In the genomic region with DNA sequence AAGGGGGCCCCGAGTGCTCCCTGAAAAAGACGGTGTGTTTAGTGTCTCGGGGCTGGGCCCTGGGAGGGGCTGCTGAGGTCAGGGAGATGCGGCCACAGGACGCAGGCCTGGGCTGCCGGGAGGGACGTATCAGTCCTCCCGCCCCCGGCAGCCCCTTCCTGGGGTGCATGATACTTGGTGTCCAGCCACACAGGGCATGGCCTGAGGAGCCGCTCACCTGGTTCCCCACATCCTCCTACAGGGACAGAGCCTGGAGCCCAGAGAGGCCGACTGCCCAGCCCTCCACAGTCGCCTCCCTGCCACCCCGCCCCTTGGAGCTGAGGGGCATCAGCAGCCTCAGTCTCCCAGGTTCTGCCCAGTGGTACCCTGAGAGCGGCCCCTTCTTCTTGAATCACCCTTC, we compare ENCODE assay signal across 20 cellular contexts. TPM values are rescaled to one million over a fixed set of nuclear protein-coding genes. Genes with fewer than 3 reads are reported as not detected.
A peak's percentile ranks its signal among the peaks of the same experiment; 100 is the strongest.
DNase-seq lines count a peak whose midpoint lies in the region; ATAC-seq, FAIRE-seq and TF ChIP-seq lines count a peak whose summit lies in the region.
"Had no signal": no experiment of that assay in that cellular context is flagged by ENCODE, and none has a peak within 500 bp of the region (broad histone marks: within the 10 kb centered on the region; RNA-seq: fewer than 3 reads in every experiment).

No MANE protein-coding gene starts in this region.

- H3K4me1 ChIP-seq in HepG2 (ENCODE audit: insufficient read depth, low read length) (peaks cover 25% of the 10 kb centered on the region), right lobe of liver (no peaks in the 10 kb centered on the region), SK-N-SH (ENCODE audit: control insufficient read depth in 1 of 2, insufficient read depth in 2 of 2, low read depth in 1 of 2, low read length in 1 of 2) (no peaks in the 10 kb centered on the region), aorta (ENCODE audit: control insufficient read depth in 1 of 2, insufficient read depth in 2 of 2, low read length in 2 of 2) (no peaks in the 10 kb centered on the region)
- H3K4me1 ChIP-seq: HAP-1 had no signal

- H3K4me3 Mint-ChIP-seq in naive thymus-derived CD8-positive, alpha-beta T cell = no peak overlapping the region
- H3K4me3 Mint-ChIP-seq: CD4-positive, alpha-beta memory T cell had no signal

- H3F3A ChIP-seq in SK-N-SH (replicated peaks; ENCODE audit: insufficient read depth) = peaks cover 17% of the 10 kb centered on the region
- no peaks in the 10 kb centered on the region for H3F3A ChIP-seq in neural cell (ENCODE audit: insufficient read depth, low read length, poor library complexity, severe bottlenecking)

- TF ChIP-seq CTCF in HepG2 (CRISPR knock-in tag; IDR thresholded peaks at IDR 0.05) = no peak
- no peak for TF ChIP-seq CTCF in right lobe of liver (IDR thresholded peaks at IDR 0.05)
- TF ChIP-seq CTCF in SK-N-SH (IDR thresholded peaks at IDR 0.05) = no peak
- TF ChIP-seq CTCF in neural cell (IDR thresholded peaks at IDR 0.05; ENCODE audit: poor library complexity, severe bottlenecking) = no peak

- H3K27me3 Mint-ChIP-seq in naive thymus-derived CD8-positive, alpha-beta T cell = peaks cover 0 to 3% (median 1%) of the 10 kb centered on the region in 5 donors

- POLR2A ChIA-PET in HepG2 (lab: Yijun Ruan, JAX) = interaction anchor here (9.0 kb wide), 1 partner anchor 14 kb away, joined by 86 read pairs; the partner anchor contains the start of gene TUBB3
- POLR2A ChIA-PET in SK-N-SH (lab: Yijun Ruan, JAX) = no interaction called here
- POLR2A ChIA-PET in naive thymus-derived CD8-positive, alpha-beta T cell (lab: Charles Lee) = no interaction called here

- TF ChIP-seq EP300 in HepG2 (IDR thresholded peaks at IDR 0.05; ENCODE audit: low read depth in 2 of 2, low read length in 2 of 2) (no peak), HepG2 (CRISPR knock-in tag; IDR thresholded peaks at IDR 0.05; ENCODE audit: borderline replicate concordance) (no peak), SK-N-SH (IDR thresholded peaks at IDR 0.05; ENCODE audit: borderline replicate concordance in 1 of 2, low read depth in 1 of 2, low read length in 1 of 2) (no peak), neural cell (conservative IDR thresholded peaks at IDR 0.05; ENCODE audit: poor library complexity, severe bottlenecking) (no peak)

- H4K20me1 ChIP-seq in HepG2 (ENCODE audit: insufficient read depth, low read length) (peaks cover 2% of the 10 kb centered on the region; the same call in 1 of the 2 replicates), SK-N-SH (ENCODE audit: insufficient read depth) (peaks cover 46% of the 10 kb centered on the region), neural cell (ENCODE audit: insufficient read depth) (peaks cover 57% of the 10 kb centered on the region)

- CTCF ChIA-PET in HepG2 (lab: Yijun Ruan, JAX; ENCODE audit: low intra/inter-chr PET ratio, low total read pairs) = no interaction called here
- CTCF ChIA-PET in SK-N-SH (lab: Yijun Ruan, JAX) = interaction anchor here (0.5 kb wide), 1 partner anchor 223 kb away, joined by 3 read pairs; no protein-coding TSS in a partner anchor

- H3K36me3 ChIP-seq in HepG2 (replicated peaks in 1 of 2; ENCODE audit: control insufficient read depth in 1 of 2, insufficient read depth in 2 of 2, low read length in 2 of 2) (peaks cover 20 to 25% of the 10 kb centered on the region in 2 experiments; a peak in 4 of 5 replicates), right lobe of liver (no peaks in the 10 kb centered on the region), SK-N-SH (replicated peaks in 1 of 2; ENCODE audit: control insufficient read depth in 1 of 2, insufficient read depth in 2 of 2, low read length in 1 of 2) (peaks cover 29 to 49% of the 10 kb centered on the region in 2 experiments), neural cell (ENCODE audit: insufficient read depth, low read length) (peaks cover 18% of the 10 kb centered on the region), aorta (ENCODE audit: control insufficient read depth in 1 of 2, insufficient read depth in 2 of 2, low read length in 1 of 2) (no peaks in the 10 kb centered on the region)

- H3K9me2 ChIP-seq in SK-N-SH = no peaks in the 10 kb centered on the region
- no peaks in the 10 kb centered on the region for H3K9me2 ChIP-seq in neural cell (ENCODE audit: insufficient read depth, low read length)

- TF ChIP-seq POLR2A in HepG2 (IDR thresholded peaks at IDR 0.05; ENCODE audit: insufficient read depth in 1 of 2, low read depth in 2 of 2, low read length in 2 of 2) = no peak
- TF ChIP-seq POLR2A in right lobe of liver (IDR thresholded peaks at IDR 0.05) = no peak

- H3K9me3 ChIP-seq in HepG2 (ENCODE audit: low read length) = no peaks in the 10 kb centered on the region
- H3K9me3 ChIP-seq in right lobe of liver = no peaks in the 10 kb centered on the region
- H3K9me3 ChIP-seq in SK-N-SH = no peaks in the 10 kb centered on the region
- H3K9me3 ChIP-seq in neural cell (ENCODE audit: low read length) = no peaks in the 10 kb centered on the region
- no peaks in the 10 kb centered on the region for H3K9me3 ChIP-seq in aorta (ENCODE audit: control insufficient read depth, low read length)
- H3K9me3 ChIP-seq: HAP-1 had no signal

- no peaks in the 10 kb centered on the region for H3K9me3 Mint-ChIP-seq in naive thymus-derived CD8-positive, alpha-beta T cell
- H3K9me3 Mint-ChIP-seq: CD4-positive, alpha-beta memory T cell had no signal

- H3K27ac ChIP-seq in HepG2 (ENCODE audit: extremely low read length, insufficient read depth, low read length) (no peak overlapping the region), right lobe of liver (no peak overlapping the region), SK-N-SH (ENCODE audit: low read depth in 2 of 2, low read length in 1 of 2) (no peak overlapping the region), neural cell (ENCODE audit: low read length) (no peak overlapping the region), aorta (ENCODE audit: low read depth in 1 of 2, low read length in 2 of 2) (no peak overlapping the region)

- H3K4me3 ChIP-seq in HepG2 (replicated peaks in 1 of 3; ENCODE audit: insufficient read depth in 1 of 3, low read depth in 2 of 3, low read length in 3 of 3) = no peak overlapping the region
- H3K4me3 ChIP-seq in right lobe of liver = no peak overlapping the region
- no peak overlapping the region for H3K4me3 ChIP-seq in SK-N-SH (ENCODE audit: low read depth in 2 of 2, low read length in 1 of 2)
- H3K4me3 ChIP-seq in neural cell (ENCODE audit: low read length) = no peak overlapping the region
- H3K4me3 ChIP-seq in aorta (ENCODE audit: low read length in 2 of 2) = no peak overlapping the region
- H3K4me3 ChIP-seq: HAP-1 had no signal

- ATAC-seq in HepG2 = peak; percentile 5
- ATAC-seq in right lobe of liver = no peak
- peak; percentile 16 for ATAC-seq in aorta (ENCODE audit: low FRiP score)
- ATAC-seq in HG03039 (IDR thresholded peaks at IDR 0.05; ENCODE audit: unreplicated experiment) = no peak
- ATAC-seq in naive thymus-derived CD8-positive, alpha-beta T cell = no peak

- in situ Hi-C loops in HepG2 (cut with HindIII; ENCODE audit: extremely low pct_ligation_motif_present, low pct_unique_long_range_greater_than_20kb) = no loop called here

- peaks cover 0 to 18% of the 10 kb centered on the region in 2 experiments; a peak in 3 of 5 replicates for H3K27me3 ChIP-seq in HepG2 (ENCODE audit: control insufficient read depth in 1 of 2, insufficient read depth in 2 of 2, low read length in 2 of 2)
- H3K27me3 ChIP-seq in right lobe of liver = no peaks in the 10 kb centered on the region
- no peaks in the 10 kb centered on the region for H3K27me3 ChIP-seq in SK-N-SH (ENCODE audit: insufficient read depth)
- H3K27me3 ChIP-seq in neural cell (ENCODE audit: insufficient read depth, low read depth, low read length) = no peaks in the 10 kb centered on the region
- H3K27me3 ChIP-seq in aorta (ENCODE audit: control insufficient read depth in 1 of 2, insufficient read depth in 2 of 2, low read length in 1 of 2) = no peaks in the 10 kb centered on the region

- no peak overlapping the region for H3K27ac Mint-ChIP-seq in naive thymus-derived CD8-positive, alpha-beta T cell
- H3K27ac Mint-ChIP-seq: CD4-positive, alpha-beta memory T cell had no signal

- no peak for DNase-seq in HepG2 (ENCODE audit: low spot score)
- DNase-seq in right lobe of liver = no peak
- no peak for DNase-seq in SK-N-SH
- DNase-seq in aorta = no peak
- DNase-seq in OCI-M1 (lab: John Stamatoyannopoulos, UW) = no peak
- no peak for DNase-seq in naive thymus-derived CD8-positive, alpha-beta T cell
- DNase-seq: 8988T; C1 segment of cervical spinal cord; Calu3; CD4-positive, alpha-beta memory T cell; COR-L47; DMS53; DMS79 treated with DMSO at 0.1 percent for 48 hours; GOT3 had no signal

- H3K79me2 ChIP-seq in HepG2 (ENCODE audit: insufficient read depth, low read length) (no peaks in the 10 kb centered on the region), SK-N-SH (ENCODE audit: insufficient read depth) (peaks cover 12% of the 10 kb centered on the region; the same call in 1 of the 2 replicates), neural cell (replicated peaks; ENCODE audit: insufficient read depth, low read length) (peaks cover 22% of the 10 kb centered on the region)

- no TSS peak for BruUV-seq in HepG2 (replicated peaks; lab: Mats Ljungman, UMichigan)

- FAIRE-seq in HepG2 (lab: Jason Lieb, UNC) = no peak
- FAIRE-seq: G401.6, GM12892, H54 had no signal

- no peaks in the 10 kb centered on the region for H3K36me3 Mint-ChIP-seq in naive thymus-derived CD8-positive, alpha-beta T cell
- H3K36me3 Mint-ChIP-seq: CD4-positive, alpha-beta memory T cell had no signal

- H2AFZ ChIP-seq in HepG2 (ENCODE audit: low read length) (no peak overlapping the region), SK-N-SH (ENCODE audit: low read depth) (no peak overlapping the region), neural cell (ENCODE audit: low read depth, low read length) (no peak overlapping the region)

- intact Hi-C loops in HepG2 (cut with micrococcal nuclease; ENCODE audit: unreplicated experiment) = no loop called here
- intact Hi-C loops in right lobe of liver (cut with DNase I) = no loop called here
- intact Hi-C loops in aorta (cut with DNase I) = no loop called here

- no peaks in the 10 kb centered on the region for H3K4me1 Mint-ChIP-seq in naive thymus-derived CD8-positive, alpha-beta T cell

- H3K4me2 ChIP-seq in HepG2 (ENCODE audit: low read depth, low read length) (no peak overlapping the region), SK-N-SH (no peak overlapping the region), neural cell (ENCODE audit: low read length) (no peak overlapping the region)

- 96% methylated on average over 10 of the region's 14 CpGs for WGBS in HepG2 (ENCODE audit: low lambda C conversion rate)
- WGBS in right lobe of liver (ENCODE audit: insufficient coverage, low coverage, low lambda C conversion rate, missing lambda C conversion rate) = no CpG with 5 or more reads among the region's 14 CpGs
- WGBS in SK-N-SH (ENCODE audit: low lambda C conversion rate) = 83% methylated on average over 5 of the region's 14 CpGs
- WGBS in aorta, 2 donors = 92 to 94% methylated on average over 14 of the region's 14 CpGs

- no peak overlapping the region for H3K9ac ChIP-seq in HepG2 (ENCODE audit: insufficient read depth, low read depth, low read length)
- H3K9ac ChIP-seq in SK-N-SH = no peak overlapping the region
- H3K9ac ChIP-seq in neural cell (ENCODE audit: low read length) = no peak overlapping the region

- no peak for TF ChIP-seq RAD21 in HepG2 (CRISPR knock-in tag; IDR thresholded peaks at IDR 0.05)
- no peak for TF ChIP-seq RAD21 in SK-N-SH (IDR thresholded peaks at IDR 0.05; ENCODE audit: low read length)
- no peak for TF ChIP-seq RAD21 in neural cell (conservative IDR thresholded peaks at IDR 0.05)

RNA-seq across cellular contexts. Expression of gene DEF8, which starts 12.0 kb away (rescaled TPM):
- total RNA-seq in HepG2 (2016; rRNA removed; fragmentation: Illumina TruSeq; extraction: Trizol) (98.5 and 107 TPM in 2 replicates), right lobe of liver (10 to 100 TPM; 16.7 to 44.1 (median 20.7) TPM), aorta (10 to 100 TPM; 55.0 to 69.3 TPM)
- 134 and 176 TPM in 2 replicates for total RNA-seq in HepG2 (2016; cell fraction: cytosol; rRNA removed; fragmentation: Illumina TruSeq; extraction: Trizol; ENCODE audit: low read depth)
- total RNA-seq in HepG2 (2016; cell fraction: insoluble cytoplasmic fraction; rRNA removed; fragmentation: Illumina TruSeq; extraction: Trizol) = 103 and 113 TPM in 2 replicates
- 127 and 160 TPM in 2 replicates for total RNA-seq in HepG2 (2016; cell fraction: membrane; rRNA removed; fragmentation: Illumina TruSeq; extraction: Trizol)
- total RNA-seq in HepG2 (2016; cell fraction: nucleus; rRNA removed; fragmentation: Illumina TruSeq; extraction: Trizol) = 48.8 and 61.5 TPM in 2 replicates
- polyA plus RNA-seq in HepG2 (2011; rRNA removed) (98.2 and 108 TPM in 2 replicates), SK-N-SH (2012; rRNA removed) (112 and 119 TPM in 2 replicates), neural cell (212 and 213 TPM in 2 replicates), aorta (10 to 100 TPM; 53.6 to 78.0 TPM)
- 100 and 138 TPM in 2 replicates for polyA plus RNA-seq in HepG2 (2011; cell fraction: cytosol; rRNA removed)
- 490 and 545 TPM in 2 replicates for polyA plus RNA-seq in HepG2 (2011; cell fraction: nucleus; rRNA removed)
- polyA plus RNA-seq in HepG2 (2012) = 37.2 and 56.0 TPM in 2 replicates
- polyA plus RNA-seq in HepG2 (2016; cell fraction: cytosol; fragmentation: Illumina TruSeq; extraction: Trizol; ENCODE audit: low read depth) = 170 and 205 TPM in 2 replicates
- 116 and 132 TPM in 2 replicates for polyA plus RNA-seq in HepG2 (2016; cell fraction: insoluble cytoplasmic fraction; fragmentation: Illumina TruSeq; extraction: Trizol; ENCODE audit: low read depth)
- polyA plus RNA-seq in HepG2 (2016; cell fraction: membrane; fragmentation: Illumina TruSeq; extraction: Trizol; ENCODE audit: low read depth) = 126 and 153 TPM in 2 replicates
- 123 and 136 TPM in 2 replicates for polyA plus RNA-seq in HepG2 (2016; cell fraction: nucleus; fragmentation: Illumina TruSeq; extraction: Trizol; ENCODE audit: insufficient read depth, low read depth)
- 22.3 and 116 TPM in 2 replicates for polyA minus RNA-seq in HepG2 (2011; rRNA and poly(A)+ RNA removed; ENCODE audit: low replicate concordance)
- polyA minus RNA-seq in HepG2 (2011; cell fraction: cytosol; rRNA and poly(A)+ RNA removed) = 31.8 and 36.4 TPM in 2 replicates
- polyA minus RNA-seq in HepG2 (2011; cell fraction: nucleus; rRNA and poly(A)+ RNA removed) = 46.0 and 51.1 TPM in 2 replicates
- 64.2 and 86.4 TPM in 2 replicates for polyA plus RNA-seq in SK-N-SH (2012; cell fraction: cytosol; rRNA removed)
- polyA plus RNA-seq in SK-N-SH (2012; cell fraction: nucleus; rRNA removed) = 254 and 369 TPM in 2 replicates
- polyA minus RNA-seq in neural cell = 103 and 113 TPM in 2 replicates
- total RNA-seq in naive thymus-derived CD8-positive, alpha-beta T cell = 10 to 100 TPM; 44.3 to 48.1 TPM
- polyA plus RNA-seq in naive thymus-derived CD8-positive, alpha-beta T cell = 10 to 100 TPM; 21.5 to 26.3 (median 25.8) TPM

RNA-seq across cellular contexts. Expression of gene TUBB3, which starts 13.4 kb away (rescaled TPM):
- total RNA-seq in HepG2 (2016; rRNA removed; fragmentation: Illumina TruSeq; extraction: Trizol) (161 and 185 TPM in 2 replicates), right lobe of liver (under 1 TPM in 4 of 6 experiments, not detected in 2; 0.13 to 0.86 (median 0.36) TPM), aorta (10 to 100 TPM in 1 of 2 donors, 1 to 10 TPM in 1; 5.6 to 12.5 TPM)
- 94.2 and 96.8 TPM in 2 replicates for total RNA-seq in HepG2 (2016; cell fraction: cytosol; rRNA removed; fragmentation: Illumina TruSeq; extraction: Trizol; ENCODE audit: low read depth)
- total RNA-seq in HepG2 (2016; cell fraction: insoluble cytoplasmic fraction; rRNA removed; fragmentation: Illumina TruSeq; extraction: Trizol) = 145 and 195 TPM in 2 replicates
- total RNA-seq in HepG2 (2016; cell fraction: membrane; rRNA removed; fragmentation: Illumina TruSeq; extraction: Trizol) = 140 and 142 TPM in 2 replicates
- total RNA-seq in HepG2 (2016; cell fraction: nucleus; rRNA removed; fragmentation: Illumina TruSeq; extraction: Trizol) = 81.3 and 94.7 TPM in 2 replicates
- polyA plus RNA-seq in HepG2 (2011; rRNA removed) (110 and 152 TPM in 2 replicates), SK-N-SH (2012; rRNA removed) (375 and 428 TPM in 2 replicates), neural cell (2,442 and 2,885 TPM in 2 replicates), aorta (1 to 10 TPM in 1 of 2 donors, under 1 TPM in 1; 0.38 to 2.4 TPM)
- polyA plus RNA-seq in HepG2 (2011; cell fraction: cytosol; rRNA removed) = 84.2 and 120 TPM in 2 replicates
- polyA plus RNA-seq in HepG2 (2011; cell fraction: nucleus; rRNA removed) = 168 and 179 TPM in 2 replicates
- polyA plus RNA-seq in HepG2 (2012) = 45.2 and 119 TPM in 2 replicates
- 63.1 and 64.3 TPM in 2 replicates for polyA plus RNA-seq in HepG2 (2016; cell fraction: cytosol; fragmentation: Illumina TruSeq; extraction: Trizol; ENCODE audit: low read depth)
- 127 and 159 TPM in 2 replicates for polyA plus RNA-seq in HepG2 (2016; cell fraction: insoluble cytoplasmic fraction; fragmentation: Illumina TruSeq; extraction: Trizol; ENCODE audit: low read depth)
- polyA plus RNA-seq in HepG2 (2016; cell fraction: membrane; fragmentation: Illumina TruSeq; extraction: Trizol; ENCODE audit: low read depth) = 87.3 and 99.0 TPM in 2 replicates
- polyA plus RNA-seq in HepG2 (2016; cell fraction: nucleus; fragmentation: Illumina TruSeq; extraction: Trizol; ENCODE audit: insufficient read depth, low read depth) = 138 and 154 TPM in 2 replicates
- polyA minus RNA-seq in HepG2 (2011; rRNA and poly(A)+ RNA removed; ENCODE audit: low replicate concordance) = 34.9 and 340 TPM in 2 replicates
- 99.4 and 107 TPM in 2 replicates for polyA minus RNA-seq in HepG2 (2011; cell fraction: cytosol; rRNA and poly(A)+ RNA removed)
- polyA minus RNA-seq in HepG2 (2011; cell fraction: nucleus; rRNA and poly(A)+ RNA removed) = 34.8 and 42.6 TPM in 2 replicates
- polyA plus RNA-seq in SK-N-SH (2012; cell fraction: cytosol; rRNA removed) = 199 and 310 TPM in 2 replicates
- 384 TPM in 2 replicates for polyA plus RNA-seq in SK-N-SH (2012; cell fraction: nucleus; rRNA removed)
- polyA minus RNA-seq in neural cell = 1,854 and 2,133 TPM in 2 replicates
- under 1 TPM in 1 of 2 experiments, not detected in 1; 0.31 TPM for total RNA-seq in naive thymus-derived CD8-positive, alpha-beta T cell
- not detected for polyA plus RNA-seq in naive thymus-derived CD8-positive, alpha-beta T cell
- polyA plus RNA-seq: CD4-positive, alpha-beta memory T cell had no signal

RNA-seq across cellular contexts. Expression of gene MC1R, which starts 17.8 kb away (rescaled TPM):
- 7.2 and 9.1 TPM in 2 replicates for total RNA-seq in HepG2 (2016; rRNA removed; fragmentation: Illumina TruSeq; extraction: Trizol)
- 3.5 and 3.7 TPM in 2 replicates for total RNA-seq in HepG2 (2016; cell fraction: cytosol; rRNA removed; fragmentation: Illumina TruSeq; extraction: Trizol; ENCODE audit: low read depth)
- 8.1 and 8.7 TPM in 2 replicates for total RNA-seq in HepG2 (2016; cell fraction: insoluble cytoplasmic fraction; rRNA removed; fragmentation: Illumina TruSeq; extraction: Trizol)
- total RNA-seq in HepG2 (2016; cell fraction: membrane; rRNA removed; fragmentation: Illumina TruSeq; extraction: Trizol) = 8.1 and 9.5 TPM in 2 replicates
- 7.2 and 7.7 TPM in 2 replicates for total RNA-seq in HepG2 (2016; cell fraction: nucleus; rRNA removed; fragmentation: Illumina TruSeq; extraction: Trizol)
- polyA plus RNA-seq in HepG2 (2011; rRNA removed) = 14.8 and 20.0 TPM in 2 replicates
- polyA plus RNA-seq in HepG2 (2011; cell fraction: cytosol; rRNA removed) = 14.8 and 18.9 TPM in 2 replicates
- 89.3 and 96.4 TPM in 2 replicates for polyA plus RNA-seq in HepG2 (2011; cell fraction: nucleus; rRNA removed)
- 6.5 and 12.0 TPM in 2 replicates for polyA plus RNA-seq in HepG2 (2012)
- 2.9 and 3.1 TPM in 2 replicates for polyA plus RNA-seq in HepG2 (2016; cell fraction: cytosol; fragmentation: Illumina TruSeq; extraction: Trizol; ENCODE audit: low read depth)
- 6.7 and 7.1 TPM in 2 replicates for polyA plus RNA-seq in HepG2 (2016; cell fraction: insoluble cytoplasmic fraction; fragmentation: Illumina TruSeq; extraction: Trizol; ENCODE audit: low read depth)
- polyA plus RNA-seq in HepG2 (2016; cell fraction: membrane; fragmentation: Illumina TruSeq; extraction: Trizol; ENCODE audit: low read depth) = 6.5 and 7.5 TPM in 2 replicates
- 17.7 and 19.3 TPM in 2 replicates for polyA plus RNA-seq in HepG2 (2016; cell fraction: nucleus; fragmentation: Illumina TruSeq; extraction: Trizol; ENCODE audit: insufficient read depth, low read depth)
- polyA minus RNA-seq in HepG2 (2011; rRNA and poly(A)+ RNA removed; ENCODE audit: low replicate concordance) = 23.7 and 30.7 TPM in 2 replicates
- 5.4 and 5.5 TPM in 2 replicates for polyA minus RNA-seq in HepG2 (2011; cell fraction: cytosol; rRNA and poly(A)+ RNA removed)
- polyA minus RNA-seq in HepG2 (2011; cell fraction: nucleus; rRNA and poly(A)+ RNA removed) = 16.0 and 17.0 TPM in 2 replicates
- total RNA-seq in right lobe of liver = 1 to 10 TPM in 2 of 6 experiments, under 1 TPM in 4; 0.31 to 1.6 (median 0.77) TPM
- 11.1 and 12.7 TPM in 2 replicates for polyA plus RNA-seq in SK-N-SH (2012; rRNA removed)
- polyA plus RNA-seq in SK-N-SH (2012; cell fraction: cytosol; rRNA removed) = 2.7 and 4.6 TPM in 2 replicates
- 35.2 and 44.1 TPM in 2 replicates for polyA plus RNA-seq in SK-N-SH (2012; cell fraction: nucleus; rRNA removed)
- 21.3 and 27.6 TPM in 2 replicates for polyA plus RNA-seq in neural cell
- polyA minus RNA-seq in neural cell = 9.3 and 10.3 TPM in 2 replicates
- 10 to 100 TPM in 1 of 2 donors, 1 to 10 TPM in 1; 4.8 to 10.2 TPM for total RNA-seq in aorta
- polyA plus RNA-seq in aorta = 10 to 100 TPM in 1 of 2 donors, 1 to 10 TPM in 1; 1.5 to 12.1 TPM
- 10 to 100 TPM; 10.2 to 10.3 TPM for total RNA-seq in naive thymus-derived CD8-positive, alpha-beta T cell
- polyA plus RNA-seq in naive thymus-derived CD8-positive, alpha-beta T cell = under 1 TPM in 1 of 3 donors, not detected in 2; 0.63 TPM

Comparison
In these comparisons a context has a peak if more than half of its experiments do, and no peak if none do; other contexts are left out.
1. ATAC-seq: peak in HepG2 (single experiment) and aorta (single experiment); none in right lobe of liver (0 of 4), HG03039 (single experiment) and naive thymus-derived CD8-positive, alpha-beta T cell (0 of 2).
2. RNA of gene TUBB3, which starts 13.4 kb away (polyA plus RNA-seq): 2,442 to 2,885 TPM in neural cell, 199 to 428 TPM in SK-N-SH and 45.2 to 179 TPM in HepG2; 0.38 to 2.4 TPM in aorta and not detected in naive thymus-derived CD8-positive, alpha-beta T cell; every median in the first group is over 10 times any median in the second.
3. Of the 25 proteins assayed by ChIP-seq in both HepG2 and SK-N-SH: peak only in HepG2: none; only in SK-N-SH: SIN3A; in both: none; in neither: 24.